18 cellular contexts compared by ENCODE assay signal in genomic region chr6:16533721-16534136, GRCh38.
DNase-seq lines count a peak whose midpoint lies in the region; ATAC-seq and TF ChIP-seq lines count a peak whose summit lies in the region.
"Had no signal": no experiment of that assay in that cellular context is flagged by ENCODE, and none has a peak within 500 bp of the region (broad histone marks: within the 10 kb centered on the region; RNA-seq: fewer than 3 reads in every experiment).

No MANE protein-coding gene starts in this region.

- no peaks in the 10 kb centered on the region for H3K9me2 ChIP-seq in OCI-LY7 (ENCODE audit: insufficient read depth, low read length)

- H3K4me2 ChIP-seq in OCI-LY7 (ENCODE audit: low read length) = no peak overlapping the region

- 89 to 91% methylated on average over 6 of the region's 6 CpGs for WGBS in lower leg skin, 2 donors

- DNase-seq in natural killer cell treated with Interleukin-12 subunit alpha and Interleukin-12 subunit beta and Interleukin-15 and Interleukin-18, amount 100 ng/mL, for 72 hours (ENCODE audit: low spot score) = no peak
- DNase-seq in natural killer cell (no peak), OCI-LY7 (ENCODE audit: low spot score) (no peak), lower leg skin (ENCODE audit: low spot score in 2 of 2) (no peak), NCI-H446 (lab: John Stamatoyannopoulos, UW) (no peak)
- no peak for DNase-seq in activated naive CD8-positive, alpha-beta T cell treated with anti-CD3 and anti-CD28 coated beads for 36 hours
- DNase-seq: AML-193, caudate nucleus, dorsolateral prefrontal cortex, hippocampal formation, islet precursor cell, lower lobe of right lung, NCI-H146, nucleus accumbens, T1000 had no signal

- CTCF ChIA-PET in OCI-LY7 (lab: Charles Lee; ENCODE audit: unreplicated experiment) = no interaction called here

- H3K27me3 Mint-ChIP-seq in natural killer cell treated with Interleukin-12 subunit alpha and Interleukin-12 subunit beta and Interleukin-15 and Interleukin-18, amount 100 ng/mL, for 72 hours = no peaks in the 10 kb centered on the region
- H3K27me3 Mint-ChIP-seq in natural killer cell (ENCODE audit: low read depth in 2 of 2) = no peaks in the 10 kb centered on the region
- no peaks in the 10 kb centered on the region for H3K27me3 Mint-ChIP-seq in activated naive CD8-positive, alpha-beta T cell treated with anti-CD3 and anti-CD28 coated beads for 36 hours

- H3K27ac ChIP-seq in OCI-LY7 (ENCODE audit: low read depth, low read length, poor library complexity, severe bottlenecking) = no peak overlapping the region
- H3K27ac ChIP-seq: dorsolateral prefrontal cortex, epithelial cell of prostate, lower lobe of right lung, tibial nerve had no signal

- no peaks in the 10 kb centered on the region for H3K4me1 ChIP-seq in OCI-LY7 (ENCODE audit: insufficient read depth, low read length, poor library complexity, severe bottlenecking)
- H3K4me1 ChIP-seq: lower lobe of right lung had no signal

- ATAC-seq in natural killer cell treated with Interleukin-12 subunit alpha and Interleukin-12 subunit beta and Interleukin-15 and Interleukin-18, amount 100 ng/mL, for 72 hours = peak; percentile 71 to 84
- ATAC-seq in natural killer cell = no peak
- ATAC-seq in HG02885 (IDR thresholded peaks at IDR 0.05; ENCODE audit: poor library complexity, unreplicated experiment) = peak; percentile 64
- ATAC-seq: lower lobe of right lung had no signal

- H3K79me2 ChIP-seq in OCI-LY7 (ENCODE audit: insufficient read depth, low read depth, low read length) = no peaks in the 10 kb centered on the region

- H3K9me3 Mint-ChIP-seq in natural killer cell treated with Interleukin-12 subunit alpha and Interleukin-12 subunit beta and Interleukin-15 and Interleukin-18, amount 100 ng/mL, for 72 hours = peaks cover 2% of the 10 kb centered on the region
- no peaks in the 10 kb centered on the region for H3K9me3 Mint-ChIP-seq in natural killer cell
- no peaks in the 10 kb centered on the region for H3K9me3 Mint-ChIP-seq in activated naive CD8-positive, alpha-beta T cell treated with anti-CD3 and anti-CD28 coated beads for 36 hours

- POLR2A ChIA-PET in OCI-LY7 (lab: Charles Lee) = interaction anchor here (1.0 kb wide), 1 partner anchor 11 kb away, joined by 3 read pairs; no protein-coding TSS in a partner anchor

- TF ChIP-seq POLR2A in lower leg skin (IDR thresholded peaks at IDR 0.05) = no peak

- no peaks in the 10 kb centered on the region for H3K9me3 ChIP-seq in OCI-LY7 (ENCODE audit: low read length)
- H3K9me3 ChIP-seq: lower lobe of right lung, tibial nerve had no signal

- no peaks in the 10 kb centered on the region for H3K36me3 ChIP-seq in OCI-LY7 (ENCODE audit: insufficient read depth, low read length)
- H3K36me3 ChIP-seq: lower lobe of right lung, tibial nerve had no signal

- peaks cover 5% of the 10 kb centered on the region for H3K36me3 Mint-ChIP-seq in natural killer cell treated with Interleukin-12 subunit alpha and Interleukin-12 subunit beta and Interleukin-15 and Interleukin-18, amount 100 ng/mL, for 72 hours
- no peaks in the 10 kb centered on the region for H3K36me3 Mint-ChIP-seq in natural killer cell
- peaks cover 9% of the 10 kb centered on the region for H3K36me3 Mint-ChIP-seq in activated naive CD8-positive, alpha-beta T cell treated with anti-CD3 and anti-CD28 coated beads for 36 hours

- TF ChIP-seq CTCF in natural killer cell (IDR thresholded peaks at IDR 0.05) (no peak), OCI-LY7 (conservative IDR thresholded peaks at IDR 0.05; ENCODE audit: low read length) (no peak), lower leg skin (IDR thresholded peaks at IDR 0.05) (no peak)

- H3K27ac Mint-ChIP-seq in natural killer cell treated with Interleukin-12 subunit alpha and Interleukin-12 subunit beta and Interleukin-15 and Interleukin-18, amount 100 ng/mL, for 72 hours = peak overlapping the region in 1 of 2 donors; percentile 46
- H3K27ac Mint-ChIP-seq in natural killer cell = no peak overlapping the region
- H3K27ac Mint-ChIP-seq in activated naive CD8-positive, alpha-beta T cell treated with anti-CD3 and anti-CD28 coated beads for 36 hours = peak overlapping the region; percentile 1

- BruUV-seq in OCI-LY7 (replicated peaks; lab: Mats Ljungman, UMichigan) = no TSS peak

- no peaks in the 10 kb centered on the region for H4K20me1 ChIP-seq in OCI-LY7 (ENCODE audit: insufficient read depth, low read length)

- no peak overlapping the region for H3K4me3 Mint-ChIP-seq in natural killer cell treated with Interleukin-12 subunit alpha and Interleukin-12 subunit beta and Interleukin-15 and Interleukin-18, amount 100 ng/mL, for 72 hours
- no peak overlapping the region for H3K4me3 Mint-ChIP-seq in natural killer cell
- no peak overlapping the region for H3K4me3 Mint-ChIP-seq in activated naive CD8-positive, alpha-beta T cell treated with anti-CD3 and anti-CD28 coated beads for 36 hours

- H2AFZ ChIP-seq in OCI-LY7 (ENCODE audit: low read length) = no peak overlapping the region

- intact Hi-C loops in natural killer cell (cut with micrococcal nuclease) (no loop called here), OCI-LY7 (cut with micrococcal nuclease; ENCODE audit: unreplicated experiment) (no loop called here), lower leg skin (cut with DNase I; ENCODE audit: low total_unique reads) (no loop called here)

- H3K4me3 ChIP-seq in OCI-LY7 (ENCODE audit: low read depth, low read length, poor library complexity, severe bottlenecking) (no peak overlapping the region), lower leg skin (ENCODE audit: low read depth, poor library complexity, severe bottlenecking) (no peak overlapping the region)
- H3K4me3 ChIP-seq: dorsolateral prefrontal cortex, lower lobe of right lung, tibial nerve had no signal

- H3K4me1 Mint-ChIP-seq in natural killer cell treated with Interleukin-12 subunit alpha and Interleukin-12 subunit beta and Interleukin-15 and Interleukin-18, amount 100 ng/mL, for 72 hours (ENCODE audit: low read depth in 2 of 2) = peaks cover 23 to 27% of the 10 kb centered on the region in 2 donors
- peaks cover 6 to 9% of the 10 kb centered on the region in 2 donors for H3K4me1 Mint-ChIP-seq in natural killer cell
- H3K4me1 Mint-ChIP-seq in activated naive CD8-positive, alpha-beta T cell treated with anti-CD3 and anti-CD28 coated beads for 36 hours = peaks cover 13% of the 10 kb centered on the region

Comparison
In these comparisons a context has a peak if more than half of its experiments do, and no peak if none do; other contexts are left out.
1. ATAC-seq: peak in natural killer cell treated with Interleukin-12 subunit alpha and Interleukin-12 subunit beta and Interleukin-15 and Interleukin-18, amount 100 ng/mL, for 72 hours (2 of 2) and HG02885 (single experiment); none in natural killer cell (0 of 3).